In the genomic region with DNA sequence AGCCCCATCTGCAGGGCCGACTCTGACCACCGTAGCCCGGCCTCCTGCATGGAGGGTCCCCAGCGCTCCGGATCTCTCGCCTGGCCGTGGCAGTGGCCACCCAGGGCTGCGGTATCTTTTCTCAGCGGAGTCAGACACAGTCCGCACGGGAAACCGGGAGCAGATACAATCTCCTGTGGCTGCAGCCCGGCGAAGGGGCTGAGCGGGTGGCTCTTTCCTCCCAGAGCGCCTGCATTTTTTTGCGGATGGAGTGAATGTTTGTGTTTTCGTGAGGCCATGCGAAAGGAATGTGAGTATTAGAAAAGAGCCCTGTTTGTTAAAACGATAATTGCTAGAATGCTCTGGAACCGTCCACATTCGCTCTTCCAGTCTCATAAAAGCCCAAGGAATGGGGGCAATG, we compare ENCODE assay signal across 12 cellular contexts. TPM values are rescaled to one million over a fixed set of nuclear protein-coding genes. Genes with fewer than 3 reads are reported as not detected.
DNase-seq lines count a peak whose midpoint lies in the region; FAIRE-seq and TF ChIP-seq lines count a peak whose summit lies in the region.
"Had no signal": no experiment of that assay in that cellular context is flagged by ENCODE, and none has a peak within 500 bp of the region (broad histone marks: within the 10 kb centered on the region; RNA-seq: fewer than 3 reads in every experiment).

No MANE protein-coding gene starts in this region.

- H3K4me1 ChIP-seq in muscle layer of duodenum (ENCODE audit: control insufficient read depth in 1 of 2, insufficient read depth in 2 of 2, low read length in 2 of 2) = no peaks in the 10 kb centered on the region

- H3K27ac ChIP-seq in muscle layer of duodenum (ENCODE audit: low read length) = no peak overlapping the region

- peak; percentile 45 for FAIRE-seq in GM19239 (lab: Jason Lieb, UNC)

- H3K4me1 Mint-ChIP-seq in type B pancreatic cell (ENCODE audit: unreplicated experiment) = peaks cover 24% of the 10 kb centered on the region

- H3K4me3 ChIP-seq in muscle layer of duodenum (ENCODE audit: low read depth in 1 of 2, low read length in 2 of 2) = peak overlapping the region; percentile 26 to 47

- H3K36me3 ChIP-seq in muscle layer of duodenum (ENCODE audit: control insufficient read depth in 1 of 2, insufficient read depth in 2 of 2, low read length in 2 of 2) = no peaks in the 10 kb centered on the region

- peaks cover 23% of the 10 kb centered on the region for H3K27me3 Mint-ChIP-seq in type B pancreatic cell

- no peaks in the 10 kb centered on the region for H3K9me3 Mint-ChIP-seq in type B pancreatic cell
- H3K9me3 Mint-ChIP-seq: CD4-positive, alpha-beta memory T cell had no signal

- no peaks in the 10 kb centered on the region for H3K27me3 ChIP-seq in muscle layer of duodenum (ENCODE audit: low read depth, low read length)

- no peak overlapping the region for H3K4me3 Mint-ChIP-seq in type B pancreatic cell

- no peak overlapping the region for H3K27ac Mint-ChIP-seq in type B pancreatic cell

- peak; percentile 14 for DNase-seq in A172 (ENCODE audit: low spot score)
- no peak for DNase-seq in GM19239 (ENCODE audit: insufficient read length, low spot score)
- DNase-seq in dermis blood vessel endothelial cell = peak; percentile 33
- DNase-seq in type B pancreatic cell (ENCODE audit: extremely low spot score, unreplicated experiment) = no peak
- no peak for DNase-seq in SIG-M5 treated with dmso at 0.1 percent for 504 hours (lab: John Stamatoyannopoulos, UW; ENCODE audit: unreplicated experiment)
- DNase-seq in NCI-H510A treated with DMSO at 0.1 percent for 48 hours (lab: John Stamatoyannopoulos, UW) = no peak
- no peak for DNase-seq in NCI-H524 (lab: John Stamatoyannopoulos, UW)
- DNase-seq: CD4-positive, alpha-beta memory T cell; MM.1S; NCI-H524 treated with DMSO at 0.1 percent for 48 hours; nucleus accumbens had no signal

- H3K36me3 Mint-ChIP-seq in type B pancreatic cell = no peaks in the 10 kb centered on the region
- H3K36me3 Mint-ChIP-seq: CD4-positive, alpha-beta memory T cell had no signal

- no peaks in the 10 kb centered on the region for H3K9me3 ChIP-seq in muscle layer of duodenum (ENCODE audit: control insufficient read depth in 1 of 2, low read length in 2 of 2)

- TF ChIP-seq CTCF in type B pancreatic cell (conservative IDR thresholded peaks at IDR 0.05) = no peak

RNA-seq across cellular contexts. Expression of gene PTCH1, which starts 53.4 kb away (rescaled TPM):
- total RNA-seq in A172 (2014; rRNA removed; shearing (Covaris generic)) = 5.2 and 36.7 TPM in 2 replicates
- total RNA-seq in dermis blood vessel endothelial cell (3.4 and 6.9 TPM in 2 replicates), type B pancreatic cell (ENCODE audit: low replicate concordance) (41.7 and 123 TPM in 2 replicates)

Comparison
In these comparisons a context has a peak if more than half of its experiments do, and no peak if none do; other contexts are left out.
1. DNase-seq: peak in A172 (single experiment) and dermis blood vessel endothelial cell (single experiment); none in GM19239 (single experiment), type B pancreatic cell (single experiment), SIG-M5 treated with dmso at 0.1 percent for 504 hours (single experiment), NCI-H510A treated with DMSO at 0.1 percent for 48 hours (single experiment) and NCI-H524 (0 of 2).